In the genomic region with DNA sequence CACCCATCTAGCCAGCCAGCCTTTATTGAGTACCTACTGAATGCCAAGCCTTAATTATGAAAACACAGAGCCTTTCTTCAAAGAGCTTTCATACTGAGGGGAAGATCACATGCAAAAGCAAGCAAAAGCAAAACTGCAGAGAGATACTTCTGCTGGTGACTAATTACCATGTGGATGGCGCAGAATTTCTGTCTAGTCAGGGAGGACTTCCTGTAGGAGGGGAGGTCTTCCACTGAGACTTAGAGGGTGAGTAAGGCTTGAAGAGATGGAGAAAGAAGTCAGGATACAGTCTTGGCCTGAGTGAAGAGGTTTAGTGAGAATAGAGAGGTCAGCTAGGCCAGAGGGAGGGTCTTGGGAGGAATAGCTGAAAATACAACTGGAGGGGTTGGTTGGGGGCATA, we compare ENCODE assay signal across 28 cellular contexts. TPM values are rescaled to one million over a fixed set of nuclear protein-coding genes. Genes with fewer than 3 reads are reported as not detected.
A peak's percentile ranks its signal among the peaks of the same experiment; 100 is the strongest.
DNase-seq lines count a peak whose midpoint lies in the region; ATAC-seq and TF ChIP-seq lines count a peak whose summit lies in the region.
"Had no signal": no experiment of that assay in that cellular context is flagged by ENCODE, and none has a peak within 500 bp of the region (broad histone marks: within the 10 kb centered on the region; RNA-seq: fewer than 3 reads in every experiment).

No MANE protein-coding gene starts in this region.

- intact Hi-C loops in activated CD4-positive, alpha-beta T cell treated with anti-CD3 and anti-CD28 coated beads for 36 hours (cut with DNase I, micrococcal nuclease) = loop anchor here (1.0 to 5.0 kb wide), 4 partner anchors 176 to 918 kb away; partner anchors contain the start of gene RAD51D (in 1 of the 2)
- intact Hi-C loops in natural killer cell (cut with micrococcal nuclease) = loop anchor here (5.0 kb wide), 1 partner anchor 161 kb away; the partner anchor contains the start of gene CCL1
- intact Hi-C loops in dendritic cell treated with granulocyte-macrophage colony-stimulating factor and Interleukin-4, amounts not matched to agents 40 ng/mL and 50 ng/mL, for 4 days (cut with micrococcal nuclease) = loop anchor here (2.0 to 5.0 kb wide), 3 partner anchors 42 to 316 kb away; no protein-coding TSS in a partner anchor
- intact Hi-C loops in lower leg skin (cut with DNase I; ENCODE audit: low total_unique reads) = no loop called here

- no peaks in the 10 kb centered on the region for H3K36me3 Mint-ChIP-seq in activated CD4-positive, alpha-beta T cell treated with anti-CD3 and anti-CD28 coated beads for 36 hours (ENCODE audit: low read depth)
- no peaks in the 10 kb centered on the region for H3K36me3 Mint-ChIP-seq in natural killer cell treated with Interleukin-12 subunit alpha and Interleukin-12 subunit beta and Interleukin-15 and Interleukin-18, amount 100 ng/mL, for 72 hours
- H3K36me3 Mint-ChIP-seq in natural killer cell = no peaks in the 10 kb centered on the region
- H3K36me3 Mint-ChIP-seq in dendritic cell treated with granulocyte-macrophage colony-stimulating factor and Interleukin-4, amounts not matched to agents 40 ng/mL and 50 ng/mL, for 4 days (ENCODE audit: low read depth) = peaks cover 8% of the 10 kb centered on the region
- H3K36me3 Mint-ChIP-seq in stimulated activated naive CD8-positive, alpha-beta T cell treated with anti-CD3 and anti-CD28 coated beads, Interleukin-15, Interleukin-2, amounts not matched to agents 100 ng/mL and 50 ng/mL, for 24 hours (ENCODE audit: low read depth) = no peaks in the 10 kb centered on the region
- H3K36me3 Mint-ChIP-seq: activated naive CD8-positive, alpha-beta T cell treated with anti-CD3 and anti-CD28 coated beads, Interleukin-2, amount 10 ng/mL, durations not matched to agents 7 days and 5 days; mesothelial cell of epicardium; naive B cell had no signal

- no peak overlapping the region for H3K4me3 Mint-ChIP-seq in activated CD4-positive, alpha-beta T cell treated with anti-CD3 and anti-CD28 coated beads for 36 hours
- peak overlapping the region; percentile 57 for H3K4me3 Mint-ChIP-seq in natural killer cell treated with Interleukin-12 subunit alpha and Interleukin-12 subunit beta and Interleukin-15 and Interleukin-18, amount 100 ng/mL, for 72 hours
- H3K4me3 Mint-ChIP-seq in natural killer cell = no peak overlapping the region
- H3K4me3 Mint-ChIP-seq in dendritic cell treated with granulocyte-macrophage colony-stimulating factor and Interleukin-4, amounts not matched to agents 40 ng/mL and 50 ng/mL, for 4 days = peak overlapping the region; percentile 27
- no peak overlapping the region for H3K4me3 Mint-ChIP-seq in stimulated activated naive CD8-positive, alpha-beta T cell treated with anti-CD3 and anti-CD28 coated beads, Interleukin-15, Interleukin-2, amounts not matched to agents 100 ng/mL and 50 ng/mL, for 24 hours
- H3K4me3 Mint-ChIP-seq: activated naive CD8-positive, alpha-beta T cell treated with anti-CD3 and anti-CD28 coated beads, Interleukin-2, amount 10 ng/mL, durations not matched to agents 7 days and 5 days; CD4-positive, alpha-beta T cell; GM23338; HFFc6; mesothelial cell of epicardium; naive B cell had no signal

- peaks cover 49% of the 10 kb centered on the region for H3K27me3 Mint-ChIP-seq in activated CD4-positive, alpha-beta T cell treated with anti-CD3 and anti-CD28 coated beads for 36 hours
- H3K27me3 Mint-ChIP-seq in natural killer cell treated with Interleukin-12 subunit alpha and Interleukin-12 subunit beta and Interleukin-15 and Interleukin-18, amount 100 ng/mL, for 72 hours = peaks cover 30 to 41% of the 10 kb centered on the region in 2 donors
- peaks cover 15 to 27% of the 10 kb centered on the region in 2 donors for H3K27me3 Mint-ChIP-seq in natural killer cell (ENCODE audit: low read depth in 2 of 2)
- H3K27me3 Mint-ChIP-seq in dendritic cell treated with granulocyte-macrophage colony-stimulating factor and Interleukin-4, amounts not matched to agents 40 ng/mL and 50 ng/mL, for 4 days = peaks cover 47% of the 10 kb centered on the region
- peaks cover 49% of the 10 kb centered on the region for H3K27me3 Mint-ChIP-seq in stimulated activated naive CD8-positive, alpha-beta T cell treated with anti-CD3 and anti-CD28 coated beads, Interleukin-15, Interleukin-2, amounts not matched to agents 100 ng/mL and 50 ng/mL, for 24 hours

- 61 to 71% methylated on average over 1 of the region's 1 CpG for WGBS in lower leg skin, 2 donors

- ATAC-seq in activated CD4-positive, alpha-beta T cell treated with anti-CD3 and anti-CD28 coated beads for 36 hours = peak; percentile 57
- peak; percentile 7 to 69 for ATAC-seq in natural killer cell treated with Interleukin-12 subunit alpha and Interleukin-12 subunit beta and Interleukin-15 and Interleukin-18, amount 100 ng/mL, for 72 hours
- ATAC-seq in natural killer cell = no peak
- ATAC-seq: gastroesophageal sphincter, GM23338 had no signal

- TF ChIP-seq POLR2A in lower leg skin (IDR thresholded peaks at IDR 0.05) = no peak

- H3K4me1 Mint-ChIP-seq in activated CD4-positive, alpha-beta T cell treated with anti-CD3 and anti-CD28 coated beads for 36 hours = peaks cover 15% of the 10 kb centered on the region
- H3K4me1 Mint-ChIP-seq in natural killer cell treated with Interleukin-12 subunit alpha and Interleukin-12 subunit beta and Interleukin-15 and Interleukin-18, amount 100 ng/mL, for 72 hours (ENCODE audit: low read depth in 2 of 2) = peaks cover 5 to 12% of the 10 kb centered on the region in 2 donors
- peaks cover 0 to 7% of the 10 kb centered on the region in 2 donors for H3K4me1 Mint-ChIP-seq in natural killer cell
- H3K4me1 Mint-ChIP-seq in dendritic cell treated with granulocyte-macrophage colony-stimulating factor and Interleukin-4, amounts not matched to agents 40 ng/mL and 50 ng/mL, for 4 days (ENCODE audit: low read depth) = peaks cover 68% of the 10 kb centered on the region
- H3K4me1 Mint-ChIP-seq in stimulated activated naive CD8-positive, alpha-beta T cell treated with anti-CD3 and anti-CD28 coated beads, Interleukin-15, Interleukin-2, amounts not matched to agents 100 ng/mL and 50 ng/mL, for 24 hours (ENCODE audit: low read depth) = peaks cover 12% of the 10 kb centered on the region

- H3K4me3 ChIP-seq in lower leg skin (ENCODE audit: low read depth, poor library complexity, severe bottlenecking) = no peak overlapping the region
- H3K4me3 ChIP-seq: esophagus squamous epithelium, gastroesophageal sphincter, GM23338, left ventricle myocardium inferior, tibial nerve had no signal

- no peak overlapping the region for H3K27ac Mint-ChIP-seq in activated CD4-positive, alpha-beta T cell treated with anti-CD3 and anti-CD28 coated beads for 36 hours
- peak overlapping the region in 1 of 2 donors; percentile 42 for H3K27ac Mint-ChIP-seq in natural killer cell treated with Interleukin-12 subunit alpha and Interleukin-12 subunit beta and Interleukin-15 and Interleukin-18, amount 100 ng/mL, for 72 hours
- H3K27ac Mint-ChIP-seq in natural killer cell = no peak overlapping the region
- peak overlapping the region; percentile 61 for H3K27ac Mint-ChIP-seq in dendritic cell treated with granulocyte-macrophage colony-stimulating factor and Interleukin-4, amounts not matched to agents 40 ng/mL and 50 ng/mL, for 4 days
- peak overlapping the region; percentile 10 for H3K27ac Mint-ChIP-seq in stimulated activated naive CD8-positive, alpha-beta T cell treated with anti-CD3 and anti-CD28 coated beads, Interleukin-15, Interleukin-2, amounts not matched to agents 100 ng/mL and 50 ng/mL, for 24 hours
- H3K27ac Mint-ChIP-seq: activated naive CD8-positive, alpha-beta T cell treated with anti-CD3 and anti-CD28 coated beads, Interleukin-2, amount 10 ng/mL, durations not matched to agents 7 days and 5 days; CD4-positive, alpha-beta T cell; GM23338; HFFc6; mesothelial cell of epicardium; naive B cell had no signal

- POLR2A ChIA-PET in activated CD4-positive, alpha-beta T cell treated with anti-CD3 and anti-CD28 coated beads for 36 hours (lab: Charles Lee) = interaction anchor here (0.6 to 0.9 kb wide), 3 partner anchors 52 to 446 kb away, joined by 3 read pairs; no protein-coding TSS in a partner anchor

- CTCF ChIA-PET in activated CD4-positive, alpha-beta T cell treated with anti-CD3 and anti-CD28 coated beads for 36 hours (lab: Charles Lee) = interaction anchor here (0.5 to 7.6 kb wide), 24 partner anchors 9 to 436 kb away, joined by 3 to 225 read pairs (median 6); partner anchors contain the start of genes CCL1 and CCL13

- TF ChIP-seq CTCF in natural killer cell (IDR thresholded peaks at IDR 0.05) = no peak
- TF ChIP-seq CTCF in lower leg skin (IDR thresholded peaks at IDR 0.05) = no peak

- peaks cover 4% of the 10 kb centered on the region for H3K9me3 Mint-ChIP-seq in activated CD4-positive, alpha-beta T cell treated with anti-CD3 and anti-CD28 coated beads for 36 hours (ENCODE audit: low read depth)
- no peaks in the 10 kb centered on the region for H3K9me3 Mint-ChIP-seq in natural killer cell treated with Interleukin-12 subunit alpha and Interleukin-12 subunit beta and Interleukin-15 and Interleukin-18, amount 100 ng/mL, for 72 hours
- no peaks in the 10 kb centered on the region for H3K9me3 Mint-ChIP-seq in natural killer cell
- H3K9me3 Mint-ChIP-seq in dendritic cell treated with granulocyte-macrophage colony-stimulating factor and Interleukin-4, amounts not matched to agents 40 ng/mL and 50 ng/mL, for 4 days = peaks cover 11% of the 10 kb centered on the region
- no peaks in the 10 kb centered on the region for H3K9me3 Mint-ChIP-seq in stimulated activated naive CD8-positive, alpha-beta T cell treated with anti-CD3 and anti-CD28 coated beads, Interleukin-15, Interleukin-2, amounts not matched to agents 100 ng/mL and 50 ng/mL, for 24 hours
- H3K9me3 Mint-ChIP-seq: CD4-positive, alpha-beta T cell; HFFc6 had no signal

- DNase-seq in activated CD4-positive, alpha-beta T cell treated with anti-CD3 and anti-CD28 coated beads for 36 hours = peak; percentile 40
- DNase-seq in activated CD4-positive, alpha-beta T cell treated with anti-CD3 and anti-CD28 coated beads for 1 hour = no peak
- DNase-seq in natural killer cell treated with Interleukin-12 subunit alpha and Interleukin-12 subunit beta and Interleukin-15 and Interleukin-18, amount 100 ng/mL, for 72 hours (ENCODE audit: low spot score) = no peak
- no peak for DNase-seq in natural killer cell
- DNase-seq in COR-L47 (lab: John Stamatoyannopoulos, UW) = no peak
- DNase-seq in lower leg skin (ENCODE audit: low spot score in 2 of 2) = no peak
- DNase-seq: activated CD4-positive, alpha-beta T cell treated with anti-CD3 and anti-CD28 coated beads, Interleukin-2, amount 50 U/mL, for 48 hours; activated naive CD8-positive, alpha-beta T cell treated with anti-CD3 and anti-CD28 coated beads, Interleukin-2, amount 10 ng/mL, durations not matched to agents 7 days and 5 days; CD4-positive, alpha-beta T cell; central memory CD4-positive, alpha-beta T cell; esophagus squamous epithelium; HFFc6; Karpas-422; left ventricle myocardium inferior; naive B cell; NCI-H146; NCI-H510A treated with DMSO at 0.1 percent for 48 hours; NK-92 treated with Interleukin-12 subunit alpha and Interleukin-12 subunit beta, amount 100 ng/mL, for 24 hours; SHP77 treated with DMSO at 0.1 percent for 48 hours; stimulated activated CD4-positive, alpha-beta T cell treated with anti-CD3 and anti-CD28 coated beads, Interleukin-15, amount 100 ng/mL, for 24 hours; T1000; WERI-Rb-1 had no signal

RNA-seq across cellular contexts. Expression of gene CCL2, which starts 53.9 kb away (rescaled TPM):
- total RNA-seq in activated CD4-positive, alpha-beta T cell treated with anti-CD3 and anti-CD28 coated beads for 36 hours = not detected
- under 1 TPM in 1 of 2 donors, not detected in 1; 0.40 TPM for total RNA-seq in natural killer cell treated with Interleukin-12 subunit alpha and Interleukin-12 subunit beta and Interleukin-15 and Interleukin-18, amount 100 ng/mL, for 72 hours
- total RNA-seq in natural killer cell (not detected), lower leg skin (10 to 100 TPM in 2 of 4 donors, 1 to 10 TPM in 2; 1.8 to 13.1 (median 7.0) TPM)
- total RNA-seq: CD4-positive, alpha-beta T cell had no signal

Comparison
In these comparisons a context has a peak if more than half of its experiments do, and no peak if none do; other contexts are left out.
1. ATAC-seq: peak in activated CD4-positive, alpha-beta T cell treated with anti-CD3 and anti-CD28 coated beads for 36 hours (single experiment) and natural killer cell treated with Interleukin-12 subunit alpha and Interleukin-12 subunit beta and Interleukin-15 and Interleukin-18, amount 100 ng/mL, for 72 hours (2 of 2); none in natural killer cell (0 of 3).
2. H3K4me3 Mint-ChIP-seq: peak in natural killer cell treated with Interleukin-12 subunit alpha and Interleukin-12 subunit beta and Interleukin-15 and Interleukin-18, amount 100 ng/mL, for 72 hours (single experiment) and dendritic cell treated with granulocyte-macrophage colony-stimulating factor and Interleukin-4, amounts not matched to agents 40 ng/mL and 50 ng/mL, for 4 days (single experiment); none in activated CD4-positive, alpha-beta T cell treated with anti-CD3 and anti-CD28 coated beads for 36 hours (single experiment), natural killer cell (single experiment) and stimulated activated naive CD8-positive, alpha-beta T cell treated with anti-CD3 and anti-CD28 coated beads, Interleukin-15, Interleukin-2, amounts not matched to agents 100 ng/mL and 50 ng/mL, for 24 hours (single experiment).
3. H3K27ac Mint-ChIP-seq: peak in dendritic cell treated with granulocyte-macrophage colony-stimulating factor and Interleukin-4, amounts not matched to agents 40 ng/mL and 50 ng/mL, for 4 days (single experiment) and stimulated activated naive CD8-positive, alpha-beta T cell treated with anti-CD3 and anti-CD28 coated beads, Interleukin-15, Interleukin-2, amounts not matched to agents 100 ng/mL and 50 ng/mL, for 24 hours (single experiment); none in activated CD4-positive, alpha-beta T cell treated with anti-CD3 and anti-CD28 coated beads for 36 hours (single experiment) and natural killer cell (0 of 2).